Comparison of ENCODE assay signal across 8 cellular contexts in genomic region chr18:55586841-55587240, GRCh38. TPM values are rescaled to one million over a fixed set of nuclear protein-coding genes. Genes with fewer than 3 reads are reported as not detected.
DNase-seq lines count a peak whose midpoint lies in the region; ATAC-seq, FAIRE-seq and TF ChIP-seq lines count a peak whose summit lies in the region.

No MANE protein-coding gene starts in this region.

- peaks cover 63% of the 10 kb centered on the region for H3K79me2 ChIP-seq in Loucy (ENCODE audit: insufficient read depth, low read length)

- peaks cover 35 to 38% of the 10 kb centered on the region in 2 donors for H3K27me3 Mint-ChIP-seq in CD4-positive, alpha-beta memory T cell
- H3K27me3 Mint-ChIP-seq in memory B cell, result peaks cover 7% of the 10 kb centered on the region

- H3K27me3 ChIP-seq in CD4-positive, alpha-beta memory T cell (ENCODE audit: insufficient read depth, low read length), result peaks cover 5% of the 10 kb centered on the region
- H3K27me3 ChIP-seq in Loucy (ENCODE audit: insufficient read depth, low read length, poor library complexity, severe bottlenecking) (peaks cover 3% of the 10 kb centered on the region), brain microvascular endothelial cell (replicated peaks) (no peaks in the 10 kb centered on the region)

- H3K9ac ChIP-seq in Loucy (ENCODE audit: low read depth, low read length, poor library complexity, severe bottlenecking), result peak overlapping the region; percentile 78

- no peaks in the 10 kb centered on the region for H4K20me1 ChIP-seq in Loucy (ENCODE audit: insufficient read depth, low read length, poor library complexity, severe bottlenecking)

- FAIRE-seq in urothelium cell line (lab: Jason Lieb, UNC), result no peak

- TF ChIP-seq CTCF in Loucy (conservative IDR thresholded peaks at IDR 0.05; ENCODE audit: low read length), result no peak
- TF ChIP-seq CTCF in brain microvascular endothelial cell (IDR thresholded peaks at IDR 0.05; ENCODE audit: low read depth, low read length, missing control alignments), result no peak
- TF ChIP-seq CTCF in omental fat pad (IDR thresholded peaks at IDR 0.05), result no peak

- H3K4me2 ChIP-seq in Loucy (ENCODE audit: low read depth, low read length, poor library complexity, severe bottlenecking), result peak overlapping the region; percentile 71

- no peak overlapping the region for H3K27ac Mint-ChIP-seq in CD4-positive, alpha-beta memory T cell
- peak overlapping the region; percentile 83 for H3K27ac Mint-ChIP-seq in memory B cell

- H3K27ac ChIP-seq in CD4-positive, alpha-beta memory T cell (ENCODE audit: low read depth, low read length), result no peak overlapping the region
- peak overlapping the region; percentile 44 for H3K27ac ChIP-seq in brain microvascular endothelial cell

- no peaks in the 10 kb centered on the region for H3K36me3 ChIP-seq in CD4-positive, alpha-beta memory T cell (ENCODE audit: insufficient read depth, low read length)
- no peaks in the 10 kb centered on the region for H3K36me3 ChIP-seq in Loucy (ENCODE audit: insufficient read depth, low read length)
- no peaks in the 10 kb centered on the region for H3K36me3 ChIP-seq in brain microvascular endothelial cell (replicated peaks)

- H3K9me3 ChIP-seq in CD4-positive, alpha-beta memory T cell (ENCODE audit: control insufficient read depth in 1 of 2, low read length in 2 of 2), result no peaks in the 10 kb centered on the region
- H3K9me3 ChIP-seq in Loucy (ENCODE audit: insufficient read depth, low read depth, low read length), result no peaks in the 10 kb centered on the region

- peaks cover 0 to 3% of the 10 kb centered on the region in 2 donors for H3K36me3 Mint-ChIP-seq in CD4-positive, alpha-beta memory T cell
- H3K36me3 Mint-ChIP-seq in memory B cell, result peaks cover 4% of the 10 kb centered on the region

- CTCF ChIA-PET in CD4-positive, alpha-beta memory T cell (lab: Charles Lee; ENCODE audit: partially characterized antibody), result no interaction called here

- H3K4me1 Mint-ChIP-seq in CD4-positive, alpha-beta memory T cell, result peaks cover 9 to 24% (median 12%) of the 10 kb centered on the region in 4 donors
- peaks cover 21% of the 10 kb centered on the region for H3K4me1 Mint-ChIP-seq in memory B cell

- H3K4me3 ChIP-seq in CD4-positive, alpha-beta memory T cell (ENCODE audit: low read length in 2 of 2), result no peak overlapping the region
- peak overlapping the region; percentile 82 for H3K4me3 ChIP-seq in Loucy (ENCODE audit: low read length, poor library complexity, severe bottlenecking)
- H3K4me3 ChIP-seq in brain microvascular endothelial cell (ENCODE audit: low read depth, low read length), result peak overlapping the region; percentile 59

- intact Hi-C loops in CD4-positive, alpha-beta memory T cell (cut with micrococcal nuclease), result no loop called here
- intact Hi-C loops in posterior vena cava (cut with DNase I), result loop anchor here (5.0 to 10.0 kb wide), 2 partner anchors 172 to 180 kb away; no protein-coding TSS in a partner anchor

- H3K9me3 Mint-ChIP-seq in CD4-positive, alpha-beta memory T cell, result peaks cover 0 to 31% (median 6%) of the 10 kb centered on the region in 8 donors
- H3K9me3 Mint-ChIP-seq in memory B cell, result no peaks in the 10 kb centered on the region

- in situ Hi-C loops in brain microvascular endothelial cell (cut with HindIII; ENCODE audit: low pct_ligation_motif_present, low sequenced_read_pairs), result no loop called here

- peaks cover 4% of the 10 kb centered on the region; the same call in 1 of the 2 replicates for H3F3A ChIP-seq in Loucy (ENCODE audit: low read depth)

- 0 out of 2 replicates have a peak overlapping the region, but pooled peaks have one; percentile 36 for H2AFZ ChIP-seq in Loucy (ENCODE audit: low read length)

- POLR2A ChIA-PET in CD4-positive, alpha-beta memory T cell (lab: Charles Lee; ENCODE audit: partially characterized antibody), result no interaction called here

- no peak for ATAC-seq in memory B cell (ENCODE audit: low read depth)
- no peak for ATAC-seq in omental fat pad (ENCODE audit: low FRiP score)

- 0 out of 2 replicates have a peak, but pooled peaks cover 5% of the 10 kb centered on the region for H3K9me2 ChIP-seq in Loucy (replicated peaks; ENCODE audit: low read depth, low read length)

- H3K4me1 ChIP-seq in CD4-positive, alpha-beta memory T cell (ENCODE audit: insufficient read depth, low read length), result no peaks in the 10 kb centered on the region
- H3K4me1 ChIP-seq in Loucy (ENCODE audit: insufficient read depth, low read length, poor library complexity, severe bottlenecking), result peaks cover 45% of the 10 kb centered on the region

- H3K4me3 Mint-ChIP-seq in CD4-positive, alpha-beta memory T cell, result peak overlapping the region in 5 of 8 donors; percentile 36 to 78 (median 72)
- peak overlapping the region; percentile 93 for H3K4me3 Mint-ChIP-seq in memory B cell

- no peak for DNase-seq in CD4-positive, alpha-beta memory T cell
- DNase-seq in brain microvascular endothelial cell, result peak; percentile 16
- DNase-seq in memory B cell (ENCODE audit: low spot score in 2 of 2), result no peak
- peak; percentile 2 for DNase-seq in urothelium cell line (ENCODE audit: low spot score)
- no peak for DNase-seq in COLO829 (ENCODE audit: low spot score)
- DNase-seq in omental fat pad (ENCODE audit: low spot score), result no peak
- DNase-seq in posterior vena cava (ENCODE audit: low spot score), result no peak

RNA-seq across cellular contexts. Expression of gene TCF4, which starts 1.2 kb away (rescaled TPM):
- under 1 TPM; 0.58 to 0.93 TPM for total RNA-seq in CD4-positive, alpha-beta memory T cell
- polyA plus RNA-seq in CD4-positive, alpha-beta memory T cell, result 1 to 10 TPM in 1 of 2 donors, under 1 TPM in 1; 0.11 to 2.2 TPM
- total RNA-seq in omental fat pad, result 100 to 1,000 TPM; 113 to 381 (median 141) TPM
- total RNA-seq in posterior vena cava, result 10 to 100 TPM; 85.5 to 98.7 TPM

Comparison
In these comparisons a context has a peak if more than half of its experiments do, and no peak if none do; other contexts are left out.
1. DNase-seq: peak in brain microvascular endothelial cell (single experiment) and urothelium cell line (single experiment); none in CD4-positive, alpha-beta memory T cell (0 of 5), memory B cell (0 of 2), COLO829 (single experiment), omental fat pad (single experiment) and posterior vena cava (single experiment).
2. H3K4me3 ChIP-seq: peak in Loucy (single experiment) and brain microvascular endothelial cell (single experiment); none in CD4-positive, alpha-beta memory T cell (0 of 2).
3. RNA of gene TCF4, which starts 1.2 kb away (total RNA-seq): 113 to 381 TPM in omental fat pad and 85.5 to 98.7 TPM in posterior vena cava; 0.58 to 0.93 TPM in CD4-positive, alpha-beta memory T cell; every median in the first group is over 10 times any median in the second.